17 cellular contexts compared by ENCODE assay signal in genomic region chr2:9141379-9141667, GRCh38.
"Had no signal": no experiment of that assay in that cellular context is flagged by ENCODE, and none has a peak within 500 bp of the region (broad histone marks: within the 10 kb centered on the region; RNA-seq: fewer than 3 reads in every experiment).

No MANE protein-coding gene starts in this region.

- H3K27me3 ChIP-seq: adrenal gland had no signal

- H3K9me3 Mint-ChIP-seq: activated naive CD8-positive, alpha-beta T cell treated with anti-CD3 and anti-CD28 coated beads, Interleukin-2, amount 10 ng/mL, durations not matched to agents 7 days and 5 days; T-helper 1 cell treated with Interleukin-12 subunit alpha and Interleukin-12 subunit beta and Interleukin-4 antibody, amounts not matched to agents 30 μg/mL and 1 μg/mL, for 36 hours had no signal

- DNase-seq: activated CD4-positive, alpha-beta T cell treated with anti-CD3 and anti-CD28 coated beads for 4 hours; activated CD8-positive, alpha-beta memory T cell treated with anti-CD3 and anti-CD28 coated beads, Interleukin-2, amount 50 U/mL, for 48 hours; activated CD8-positive, alpha-beta T cell treated with anti-CD3 and anti-CD28 coated beads, Interleukin-2, amount 10 ng/mL, durations not matched to agents 7 days and 5 days; activated naive CD4-positive, alpha-beta T cell treated with anti-CD3 and anti-CD28 coated beads, Interleukin-2, amount 50 U/mL, for 16 hours; activated naive CD8-positive, alpha-beta T cell treated with anti-CD3 and anti-CD28 coated beads, Interleukin-2, amount 10 ng/mL, durations not matched to agents 7 days and 5 days; activated T-cell treated with anti-CD3 and anti-CD28 coated beads, Interleukin-2, amount 50 U/mL, for 1 hour; adrenal gland; anterior cingulate cortex; cerebellar nuclear complex; NCI-H1105 treated with DMSO at 0.1 percent for 48 hours; NCI-H187; NCI-H2081; NCI-H510A treated with DMSO at 0.1 percent for 48 hours; PC-9; SHP77 treated with DMSO at 0.1 percent for 48 hours had no signal

- H3K4me3 ChIP-seq: adrenal gland, PC-9 had no signal

- H3K36me3 ChIP-seq: adrenal gland had no signal

- H3K27ac ChIP-seq: adrenal gland, PC-9 had no signal

- H3K4me2 ChIP-seq: PC-9 had no signal

- H3K4me1 Mint-ChIP-seq: activated naive CD8-positive, alpha-beta T cell treated with anti-CD3 and anti-CD28 coated beads, Interleukin-2, amount 10 ng/mL, durations not matched to agents 7 days and 5 days had no signal

- H3K27ac Mint-ChIP-seq: activated CD8-positive, alpha-beta T cell treated with anti-CD3 and anti-CD28 coated beads, Interleukin-2, amount 10 ng/mL, durations not matched to agents 7 days and 5 days; activated naive CD8-positive, alpha-beta T cell treated with anti-CD3 and anti-CD28 coated beads, Interleukin-2, amount 10 ng/mL, durations not matched to agents 7 days and 5 days; T-helper 1 cell treated with Interleukin-12 subunit alpha and Interleukin-12 subunit beta and Interleukin-4 antibody, amounts not matched to agents 30 μg/mL and 1 μg/mL, for 36 hours had no signal

- H3K36me3 Mint-ChIP-seq: activated naive CD8-positive, alpha-beta T cell treated with anti-CD3 and anti-CD28 coated beads, Interleukin-2, amount 10 ng/mL, durations not matched to agents 7 days and 5 days had no signal

- H3K4me3 Mint-ChIP-seq: activated CD8-positive, alpha-beta T cell treated with anti-CD3 and anti-CD28 coated beads, Interleukin-2, amount 10 ng/mL, durations not matched to agents 7 days and 5 days; activated naive CD8-positive, alpha-beta T cell treated with anti-CD3 and anti-CD28 coated beads, Interleukin-2, amount 10 ng/mL, durations not matched to agents 7 days and 5 days; T-helper 1 cell treated with Interleukin-12 subunit alpha and Interleukin-12 subunit beta and Interleukin-4 antibody, amounts not matched to agents 30 μg/mL and 1 μg/mL, for 36 hours had no signal

- ATAC-seq: activated CD4-positive, CD25-positive, alpha-beta regulatory T cell treated with anti-CD3 and anti-CD28 coated beads, Interleukin-2, amount 50 U/mL, for 24 hours; activated CD8-positive, alpha-beta T cell treated with anti-CD3 and anti-CD28 coated beads, Interleukin-2, amount 10 ng/mL, durations not matched to agents 7 days and 5 days had no signal

- H3K9me3 ChIP-seq: adrenal gland had no signal

- H2AFZ ChIP-seq: PC-9 had no signal
